ENCODE assay signal across 1 cellular context in genomic region chr5:71783891-71784290, GRCh38.
TF ChIP-seq lines count a peak whose summit lies in the region.

No MANE protein-coding gene starts in this region.

TF ChIP-seq in GM23338, 12 proteins besides CTCF, POLR2A, EP300 and RAD21 (continued from another document):
- TF ChIP-seq REST (IDR thresholded peaks at IDR 0.05; ENCODE audit: unreplicated experiment) (no peak), ZNF462 (CRISPR knock-in tag; IDR thresholded peaks at IDR 0.05) (no peak), POLR2AphosphoS5 (IDR thresholded peaks at IDR 0.05; ENCODE audit: low read depth) (no peak), ZNF331 (CRISPR knock-in tag; IDR thresholded peaks at IDR 0.05; ENCODE audit: low read depth) (no peak), STAT1 (IDR thresholded peaks at IDR 0.05; ENCODE audit: unreplicated experiment) (no peak), CREB1 (CRISPR knock-in tag; IDR thresholded peaks at IDR 0.05; ENCODE audit: low read depth) (no peak), ZNF114 (CRISPR knock-in tag; IDR thresholded peaks at IDR 0.05) (no peak)
